31 cellular contexts compared by ENCODE assay signal in the genomic region with DNA sequence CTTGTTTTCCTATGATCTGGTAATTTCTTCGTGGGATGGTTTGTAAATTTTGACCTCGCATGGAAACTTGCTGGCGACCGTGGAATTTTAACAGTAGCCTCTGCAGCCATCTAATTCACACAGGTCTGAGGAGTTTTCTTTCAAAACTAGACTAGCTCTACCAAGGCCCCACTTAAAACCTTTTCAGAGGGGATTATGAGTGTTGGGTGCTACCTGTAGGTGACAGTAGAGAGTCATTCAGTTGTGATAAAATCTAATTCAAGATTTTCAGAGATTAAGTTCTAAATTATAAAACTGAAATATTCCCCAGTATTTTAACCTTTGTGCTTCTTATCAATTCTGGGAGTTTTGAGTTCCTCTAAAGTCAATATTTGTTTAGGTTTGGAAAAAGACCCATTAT. TPM values are rescaled to one million over a fixed set of nuclear protein-coding genes. Genes with fewer than 3 reads are reported as not detected.
DNase-seq lines count a peak whose midpoint lies in the region; ATAC-seq and TF ChIP-seq lines count a peak whose summit lies in the region.
"Had no signal": no experiment of that assay in that cellular context is flagged by ENCODE, and none has a peak within 500 bp of the region (broad histone marks: within the 10 kb centered on the region; RNA-seq: fewer than 3 reads in every experiment).

No MANE protein-coding gene starts in this region.

- H3K4me3 ChIP-seq in GM12865 (ENCODE audit: low read depth, low read length) = no peak overlapping the region
- H3K4me3 ChIP-seq in KMS-11 (IDR thresholded peaks at IDR 0.05; ENCODE audit: insufficient read depth, low read depth, low read length) = no peak overlapping the region
- H3K4me3 ChIP-seq in thoracic aorta = no peak overlapping the region
- no peak overlapping the region for H3K4me3 ChIP-seq in smooth muscle cell
- H3K4me3 ChIP-seq: breast epithelium, esophagus squamous epithelium, gastrocnemius medialis, lower lobe of right lung, tibial artery had no signal

- H3K36me3 ChIP-seq in KMS-11 (ENCODE audit: insufficient read depth) (no peaks in the 10 kb centered on the region), thoracic aorta (no peaks in the 10 kb centered on the region), smooth muscle cell (ENCODE audit: low read depth) (no peaks in the 10 kb centered on the region)
- H3K36me3 ChIP-seq: breast epithelium, esophagus squamous epithelium, gastrocnemius medialis, lower lobe of right lung, tibial artery, WERI-Rb-1 had no signal

- H3K27me3 ChIP-seq in KMS-11 (ENCODE audit: insufficient read depth, low read depth) (no peaks in the 10 kb centered on the region), foreskin keratinocyte (no peaks in the 10 kb centered on the region), thoracic aorta (replicated peaks; ENCODE audit: insufficient read depth) (no peaks in the 10 kb centered on the region), smooth muscle cell (ENCODE audit: low read depth) (peaks cover 6% of the 10 kb centered on the region)
- H3K27me3 ChIP-seq: breast epithelium, esophagus squamous epithelium, gastrocnemius medialis had no signal

- no peak for DNase-seq in GM12865 (ENCODE audit: low read depth)
- DNase-seq in foreskin keratinocyte = no peak
- DNase-seq in thoracic aorta (ENCODE audit: low spot score) = no peak
- no peak for DNase-seq in stimulated activated CD4-positive, alpha-beta T cell treated with anti-CD3 and anti-CD28 coated beads, Interleukin-1b, Interleukin-23, amount 100 ng/mL, for 48 hours
- DNase-seq in NCI-H1694 treated with DMSO at 0.1 percent for 48 hours (lab: John Stamatoyannopoulos, UW) = no peak
- DNase-seq in smooth muscle cell (lab: John Stamatoyannopoulos, UW; ENCODE audit: unreplicated experiment) = no peak
- DNase-seq: activated CD4-positive, alpha-beta T cell treated with anti-CD3 and anti-CD28 coated beads, Interleukin-2, amount 10 ng/mL, durations not matched to agents 7 days and 5 days; activated CD8-positive, alpha-beta memory T cell treated with anti-CD3 and anti-CD28 coated beads, Interleukin-2, amount 10 ng/mL, durations not matched to agents 7 days and 5 days; activated naive CD4-positive, alpha-beta T cell treated with anti-CD3 and anti-CD28 coated beads, Interleukin-2, amount 50 U/mL, for 16 hours; amygdala; CD8-positive, alpha-beta T cell; effector memory CD4-positive, alpha-beta T cell; esophagus squamous epithelium; gastrocnemius medialis; KBM-7; lower lobe of right lung; MV-4-11; NCI-H2171; NCI-H526 treated with DMSO at 0.1 percent for 48 hours; stimulated activated CD4-positive, alpha-beta T cell treated with anti-CD3 and anti-CD28 coated beads, Interleukin-15, amount 100 ng/mL, for 24 hours; stimulated activated naive CD8-positive, alpha-beta T cell treated with anti-CD3 and anti-CD28 coated beads, Interleukin-15, amount 100 ng/mL, for 72 hours; tibial artery; WERI-Rb-1 had no signal

- TF ChIP-seq CTCF in GM12865 (IDR thresholded peaks at IDR 0.05; ENCODE audit: insufficient read depth, low read depth, low read length, missing control alignments) (peak; percentile 16), KMS-11 (conservative IDR thresholded peaks at IDR 0.05; ENCODE audit: low read depth, low read length) (0 out of 2 replicates have a peak, but pooled peaks have one; percentile 17), foreskin keratinocyte (conservative IDR thresholded peaks at IDR 0.05) (peak; percentile 4), thoracic aorta (IDR thresholded peaks at IDR 0.05) (peak; percentile 39), smooth muscle cell (IDR thresholded peaks at IDR 0.05; ENCODE audit: borderline replicate concordance, insufficient read depth, poor library complexity, severe bottlenecking) (no peak)

- H4K20me1 ChIP-seq in KMS-11 (ENCODE audit: insufficient read depth) = no peaks in the 10 kb centered on the region
- H4K20me1 ChIP-seq in smooth muscle cell (ENCODE audit: low read depth) = no peaks in the 10 kb centered on the region

- H3K79me2 ChIP-seq in KMS-11 (ENCODE audit: insufficient read depth, low read depth) = no peaks in the 10 kb centered on the region
- no peaks in the 10 kb centered on the region for H3K79me2 ChIP-seq in smooth muscle cell (ENCODE audit: low read depth)
- H3K79me2 ChIP-seq: parathyroid adenoma had no signal

- H3F3A ChIP-seq in smooth muscle cell (ENCODE audit: low read depth) = no peaks in the 10 kb centered on the region

- H3K4me2 ChIP-seq in KMS-11 (no peak overlapping the region), smooth muscle cell (no peak overlapping the region)

- H3K9ac ChIP-seq in KMS-11 = no peak overlapping the region
- H3K9ac ChIP-seq in smooth muscle cell (ENCODE audit: low read depth) = no peak overlapping the region
- H3K9ac ChIP-seq: parathyroid adenoma had no signal

- WGBS in smooth muscle cell (ENCODE audit: low lambda C conversion rate) = 93% methylated on average over 4 of the region's 4 CpGs

- H3K9me3 ChIP-seq in thoracic aorta (no peaks in the 10 kb centered on the region), smooth muscle cell (replicated peaks; ENCODE audit: low read depth) (no peaks in the 10 kb centered on the region)
- H3K9me3 ChIP-seq: breast epithelium, esophagus squamous epithelium, gastrocnemius medialis, lower lobe of right lung, tibial artery had no signal

- H3K27ac ChIP-seq in KMS-11 = no peak overlapping the region
- H3K27ac ChIP-seq in foreskin keratinocyte = no peak overlapping the region
- no peak overlapping the region for H3K27ac ChIP-seq in thoracic aorta
- no peak overlapping the region for H3K27ac ChIP-seq in smooth muscle cell (ENCODE audit: low read depth)
- H3K27ac ChIP-seq: breast epithelium, esophagus squamous epithelium, gastrocnemius medialis, lower lobe of right lung, parathyroid adenoma, tibial artery, WERI-Rb-1 had no signal

- H3K4me1 ChIP-seq in KMS-11 (ENCODE audit: low read depth, poor library complexity, severe bottlenecking) = no peaks in the 10 kb centered on the region
- no peaks in the 10 kb centered on the region for H3K4me1 ChIP-seq in foreskin keratinocyte
- peaks cover 0 to 5% of the 10 kb centered on the region in 2 donors for H3K4me1 ChIP-seq in thoracic aorta (ENCODE audit: control insufficient read depth in 1 of 2, low read depth in 2 of 2)
- no peaks in the 10 kb centered on the region for H3K4me1 ChIP-seq in smooth muscle cell (ENCODE audit: low read depth)
- H3K4me1 ChIP-seq: breast epithelium, esophagus squamous epithelium, gastrocnemius medialis, lower lobe of right lung, parathyroid adenoma, tibial artery had no signal

- ATAC-seq in foreskin keratinocyte (no peak), thoracic aorta (ENCODE audit: insufficient number of reproducible peaks, low FRiP score, low read depth) (no peak)
- ATAC-seq: activated CD8-positive, alpha-beta memory T cell treated with anti-CD3 and anti-CD28 coated beads, Interleukin-2, amount 10 ng/mL, durations not matched to agents 7 days and 5 days; CD8-positive, alpha-beta T cell; gastrocnemius medialis; lower lobe of right lung; natural killer cell treated with Interleukin-12 subunit alpha and Interleukin-12 subunit beta and Interleukin-15 and Interleukin-18, amount 100 ng/mL, for 72 hours; sciatic nerve; stimulated activated naive CD8-positive, alpha-beta T cell treated with anti-CD3 and anti-CD28 coated beads, Interleukin-15, amount 100 ng/mL, for 72 hours had no signal

- H2AFZ ChIP-seq in KMS-11 (ENCODE audit: low read depth) (no peak overlapping the region), smooth muscle cell (ENCODE audit: low read depth) (no peak overlapping the region)
- H2AFZ ChIP-seq: parathyroid adenoma had no signal

RNA-seq across cellular contexts. Expression of a gene that starts 31.0 kb away (rescaled TPM):
- total RNA-seq in foreskin keratinocyte (0.04 and 0.10 TPM in 2 replicates), thoracic aorta (10 to 100 TPM in 1 of 2 donors, under 1 TPM in 1; 0.95 to 12.7 TPM), smooth muscle cell (not detected in 2 replicates)
- polyA plus RNA-seq in foreskin keratinocyte (0.01 TPM in 1 of 2 replicates, not detected in the other), smooth muscle cell (not detected in 2 replicates)
- total RNA-seq: activated CD4-positive, alpha-beta T cell treated with anti-CD3 and anti-CD28 coated beads, Interleukin-2, amount 10 ng/mL, durations not matched to agents 7 days and 5 days; activated CD8-positive, alpha-beta memory T cell treated with anti-CD3 and anti-CD28 coated beads, Interleukin-2, amount 10 ng/mL, durations not matched to agents 7 days and 5 days; CD8-positive, alpha-beta T cell; G401; gastrocnemius medialis; HT-29; mononuclear cell; natural killer cell treated with Interleukin-12 subunit alpha and Interleukin-12 subunit beta and Interleukin-15 and Interleukin-18, amount 100 ng/mL, for 72 hours had no signal
